10 cellular contexts compared by ENCODE assay signal in the genomic region with DNA sequence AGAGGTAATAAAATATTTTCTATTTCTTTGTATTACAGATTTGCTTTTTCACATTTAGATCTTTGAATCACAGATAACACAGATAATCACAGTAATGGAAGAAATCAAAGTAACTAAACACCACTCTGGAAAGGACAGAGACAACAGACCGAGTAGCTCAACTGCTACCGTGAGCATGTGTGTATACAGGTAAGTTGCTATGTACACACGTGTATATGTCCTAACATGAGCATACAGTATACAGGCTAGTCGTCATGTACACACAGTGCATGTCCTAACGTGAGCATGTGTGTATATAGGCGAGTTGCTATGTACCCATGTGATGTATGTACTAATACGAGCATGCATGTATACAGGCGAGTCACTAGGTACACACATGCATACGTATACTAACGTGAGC.
"Had no signal": no experiment of that assay in that cellular context is flagged by ENCODE, and none has a peak within 500 bp of the region (broad histone marks: within the 10 kb centered on the region; RNA-seq: fewer than 3 reads in every experiment).

No MANE protein-coding gene starts in this region.

- H3K9me3 Mint-ChIP-seq: GM23338, H9 had no signal

- H3K4me3 Mint-ChIP-seq: GM23338, H9, HFFc6 had no signal

- DNase-seq: GM23248, GOT3, H9, HCEC 1CT, HFFc6 had no signal

- H3K4me3 ChIP-seq: GM23248, GM23338, HAP-1 had no signal

- H2AFZ ChIP-seq: GM23248, GM23338 had no signal

- ATAC-seq: HCT116 had no signal

- H3K9me3 ChIP-seq: HAP-1 had no signal

- H3K9ac ChIP-seq: GM23248 had no signal

- H3K27ac Mint-ChIP-seq: GM23338, H9, HFFc6 had no signal

- FAIRE-seq: H1, H54 had no signal

- H3K36me3 ChIP-seq: HAP-1 had no signal

- H3K4me2 ChIP-seq: GM23338 had no signal

- H3K27ac ChIP-seq: GM23248 had no signal

- H3K4me1 ChIP-seq: HAP-1 had no signal
